Comparison of ENCODE assay signal across 1 cellular context in the genomic region with DNA sequence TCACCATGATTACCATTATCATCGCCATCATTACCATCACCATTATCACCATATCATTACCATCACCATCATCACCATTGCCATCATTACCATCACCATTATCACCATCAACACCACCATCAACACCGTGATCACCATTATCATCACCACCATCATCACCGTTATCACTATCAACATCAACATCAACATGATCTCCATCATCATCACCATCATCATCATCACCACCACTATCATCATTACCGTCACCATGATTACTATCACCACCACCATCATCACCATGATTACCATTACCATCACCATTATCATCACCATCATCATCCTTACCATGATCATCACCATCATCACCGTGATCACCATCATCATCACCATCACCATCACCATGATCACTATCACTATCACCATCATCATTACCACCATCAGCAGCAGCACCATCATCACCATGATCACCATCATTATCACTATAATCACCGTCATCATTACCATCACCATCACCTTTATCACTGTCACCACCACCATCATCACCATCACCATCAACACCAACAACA.
TF ChIP-seq lines count a peak whose summit lies in the region.

No MANE protein-coding gene starts in this region.

TF ChIP-seq in HepG2, 621 proteins besides CTCF, POLR2A, EP300 and RAD21:
- no peak for TF ChIP-seq ZHX1 (CRISPR knock-in tag; IDR thresholded peaks at IDR 0.05; ENCODE audit: low read depth)
- no peak for TF ChIP-seq ZNF121 (CRISPR knock-in tag; IDR thresholded peaks at IDR 0.05)
- TF ChIP-seq CREB1 (IDR thresholded peaks at IDR 0.05) = peak; percentile 96
- no peak for TF ChIP-seq CREB1 (CRISPR knock-in tag; IDR thresholded peaks at IDR 0.05)
- TF ChIP-seq ZNF20 (CRISPR knock-in tag; IDR thresholded peaks at IDR 0.05) = no peak
- no peak for TF ChIP-seq ATRX (CRISPR knock-in tag; IDR thresholded peaks at IDR 0.05; ENCODE audit: borderline replicate concordance)
- TF ChIP-seq ARNT2 (CRISPR knock-in tag; IDR thresholded peaks at IDR 0.05; ENCODE audit: low read depth) = no peak
- TF ChIP-seq ZNF567 (CRISPR knock-in tag; IDR thresholded peaks at IDR 0.05; ENCODE audit: borderline replicate concordance) = no peak
- TF ChIP-seq DDIT3 (CRISPR knock-in tag; IDR thresholded peaks at IDR 0.05) = no peak
- TF ChIP-seq SSRP1 (CRISPR knock-in tag; IDR thresholded peaks at IDR 0.05) = no peak
- TF ChIP-seq FOXK2 (IDR thresholded peaks at IDR 0.05) = 0 out of 2 replicates have a peak, but pooled peaks have one; percentile 25
- TF ChIP-seq SRSF4 (IDR thresholded peaks at IDR 0.05; ENCODE audit: low read depth, low read length, poor library complexity, severe bottlenecking) = no peak
- no peak for TF ChIP-seq TP53 (CRISPR knock-in tag; conservative IDR thresholded peaks at IDR 0.05)
- no peak for TF ChIP-seq ZBTB26 (CRISPR knock-in tag; IDR thresholded peaks at IDR 0.05; ENCODE audit: borderline replicate concordance)
- no peak for TF ChIP-seq ARID3A (IDR thresholded peaks at IDR 0.05; ENCODE audit: low read depth, low read length)
- TF ChIP-seq, protein P1, sequence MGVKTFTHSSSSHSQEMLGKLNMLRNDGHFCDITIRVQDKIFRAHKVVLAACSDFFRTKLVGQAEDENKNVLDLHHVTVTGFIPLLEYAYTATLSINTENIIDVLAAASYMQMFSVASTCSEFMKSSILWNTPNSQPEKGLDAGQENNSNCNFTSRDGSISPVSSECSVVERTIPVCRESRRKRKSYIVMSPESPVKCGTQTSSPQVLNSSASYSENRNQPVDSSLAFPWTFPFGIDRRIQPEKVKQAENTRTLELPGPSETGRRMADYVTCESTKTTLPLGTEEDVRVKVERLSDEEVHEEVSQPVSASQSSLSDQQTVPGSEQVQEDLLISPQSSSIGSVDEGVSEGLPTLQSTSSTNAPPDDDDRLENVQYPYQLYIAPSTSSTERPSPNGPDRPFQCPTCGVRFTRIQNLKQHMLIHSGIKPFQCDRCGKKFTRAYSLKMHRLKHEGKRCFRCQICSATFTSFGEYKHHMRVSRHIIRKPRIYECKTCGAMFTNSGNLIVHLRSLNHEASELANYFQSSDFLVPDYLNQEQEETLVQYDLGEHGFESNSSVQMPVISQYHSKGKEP (CRISPR knock-in tag; IDR thresholded peaks at IDR 0.05) = no peak
- TF ChIP-seq, protein P2, sequence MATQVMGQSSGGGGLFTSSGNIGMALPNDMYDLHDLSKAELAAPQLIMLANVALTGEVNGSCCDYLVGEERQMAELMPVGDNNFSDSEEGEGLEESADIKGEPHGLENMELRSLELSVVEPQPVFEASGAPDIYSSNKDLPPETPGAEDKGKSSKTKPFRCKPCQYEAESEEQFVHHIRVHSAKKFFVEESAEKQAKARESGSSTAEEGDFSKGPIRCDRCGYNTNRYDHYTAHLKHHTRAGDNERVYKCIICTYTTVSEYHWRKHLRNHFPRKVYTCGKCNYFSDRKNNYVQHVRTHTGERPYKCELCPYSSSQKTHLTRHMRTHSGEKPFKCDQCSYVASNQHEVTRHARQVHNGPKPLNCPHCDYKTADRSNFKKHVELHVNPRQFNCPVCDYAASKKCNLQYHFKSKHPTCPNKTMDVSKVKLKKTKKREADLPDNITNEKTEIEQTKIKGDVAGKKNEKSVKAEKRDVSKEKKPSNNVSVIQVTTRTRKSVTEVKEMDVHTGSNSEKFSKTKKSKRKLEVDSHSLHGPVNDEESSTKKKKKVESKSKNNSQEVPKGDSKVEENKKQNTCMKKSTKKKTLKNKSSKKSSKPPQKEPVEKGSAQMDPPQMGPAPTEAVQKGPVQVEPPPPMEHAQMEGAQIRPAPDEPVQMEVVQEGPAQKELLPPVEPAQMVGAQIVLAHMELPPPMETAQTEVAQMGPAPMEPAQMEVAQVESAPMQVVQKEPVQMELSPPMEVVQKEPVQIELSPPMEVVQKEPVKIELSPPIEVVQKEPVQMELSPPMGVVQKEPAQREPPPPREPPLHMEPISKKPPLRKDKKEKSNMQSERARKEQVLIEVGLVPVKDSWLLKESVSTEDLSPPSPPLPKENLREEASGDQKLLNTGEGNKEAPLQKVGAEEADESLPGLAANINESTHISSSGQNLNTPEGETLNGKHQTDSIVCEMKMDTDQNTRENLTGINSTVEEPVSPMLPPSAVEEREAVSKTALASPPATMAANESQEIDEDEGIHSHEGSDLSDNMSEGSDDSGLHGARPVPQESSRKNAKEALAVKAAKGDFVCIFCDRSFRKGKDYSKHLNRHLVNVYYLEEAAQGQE (IDR thresholded peaks at IDR 0.05; ENCODE audit: borderline replicate concordance in 1 of 2, low read depth in 1 of 2, low read length in 2 of 2) = no peak
- no peak for TF ChIP-seq ARNTL (CRISPR knock-in tag; IDR thresholded peaks at IDR 0.05)
- TF ChIP-seq SOX5 (CRISPR knock-in tag; IDR thresholded peaks at IDR 0.05; ENCODE audit: borderline replicate concordance) = no peak
- no peak for TF ChIP-seq MLX (CRISPR knock-in tag; IDR thresholded peaks at IDR 0.05)
- no peak for TF ChIP-seq NR1H2 (CRISPR knock-in tag; IDR thresholded peaks at IDR 0.05; ENCODE audit: borderline replicate concordance, low read depth)
- TF ChIP-seq TRIM22 (IDR thresholded peaks at IDR 0.05) = 0 out of 2 replicates have a peak, but pooled peaks have one; percentile 8
- no peak for TF ChIP-seq TMF1 (CRISPR knock-in tag; IDR thresholded peaks at IDR 0.05; ENCODE audit: low read depth)
- TF ChIP-seq HOXD1 (CRISPR knock-in tag; IDR thresholded peaks at IDR 0.05) = no peak
- TF ChIP-seq ZNF512B (CRISPR knock-in tag; IDR thresholded peaks at IDR 0.05; ENCODE audit: borderline replicate concordance) = no peak
- TF ChIP-seq RBM22 (optimal IDR thresholded peaks at IDR 0.05; ENCODE audit: low read length) = no peak
- 0 out of 2 replicates have a peak, but pooled peaks have one; percentile 38 for TF ChIP-seq IKZF1 (IDR thresholded peaks at IDR 0.05)
- TF ChIP-seq MED8 (CRISPR knock-in tag; IDR thresholded peaks at IDR 0.05; ENCODE audit: insufficient replicate concordance) = no peak
- no peak for TF ChIP-seq ZNF75D (CRISPR knock-in tag; IDR thresholded peaks at IDR 0.05; ENCODE audit: borderline replicate concordance)
- no peak for TF ChIP-seq ZNF615 (CRISPR knock-in tag; IDR thresholded peaks at IDR 0.05; ENCODE audit: borderline replicate concordance)
- TF ChIP-seq ATF7 (IDR thresholded peaks at IDR 0.05) = peak; percentile 39
- no peak for TF ChIP-seq ATF7 (CRISPR knock-in tag; IDR thresholded peaks at IDR 0.05)
- TF ChIP-seq DPF2 (CRISPR knock-in tag; IDR thresholded peaks at IDR 0.05; ENCODE audit: borderline replicate concordance, low read depth) = no peak
- TF ChIP-seq ZNF598 (CRISPR knock-in tag; IDR thresholded peaks at IDR 0.05; ENCODE audit: borderline replicate concordance) = no peak
- TF ChIP-seq CENPT (CRISPR knock-in tag; IDR thresholded peaks at IDR 0.05; ENCODE audit: low read depth) = no peak
- TF ChIP-seq ATM (IDR thresholded peaks at IDR 0.05; ENCODE audit: borderline replicate concordance) = peak; percentile 25; the same call in 1 of the 2 replicates
- no peak for TF ChIP-seq SAFB2 (CRISPR knock-in tag; IDR thresholded peaks at IDR 0.05; ENCODE audit: borderline replicate concordance, low read depth)
